ENCODE assay signal across 8 cellular contexts in genomic region chr4:52659016-52659721, GRCh38. TPM values are rescaled to one million over a fixed set of nuclear protein-coding genes. Genes with fewer than 3 reads are reported as not detected.
DNase-seq lines count a peak whose midpoint lies in the region; ATAC-seq, FAIRE-seq and TF ChIP-seq lines count a peak whose summit lies in the region.

A gene with protein sequence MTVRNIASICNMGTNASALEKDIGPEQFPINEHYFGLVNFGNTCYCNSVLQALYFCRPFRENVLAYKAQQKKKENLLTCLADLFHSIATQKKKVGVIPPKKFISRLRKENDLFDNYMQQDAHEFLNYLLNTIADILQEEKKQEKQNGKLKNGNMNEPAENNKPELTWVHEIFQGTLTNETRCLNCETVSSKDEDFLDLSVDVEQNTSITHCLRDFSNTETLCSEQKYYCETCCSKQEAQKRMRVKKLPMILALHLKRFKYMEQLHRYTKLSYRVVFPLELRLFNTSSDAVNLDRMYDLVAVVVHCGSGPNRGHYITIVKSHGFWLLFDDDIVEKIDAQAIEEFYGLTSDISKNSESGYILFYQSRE (minus strand): TSS chr4:52659301. CDS start chr4:52659150, 151 bp downstream.

- peak; percentile 93 for DNase-seq in GM13976 (ENCODE audit: low spot score)
- DNase-seq in NCI-H146 (lab: John Stamatoyannopoulos, UW) = peak; percentile 83
- DNase-seq in activated B cell treated with CpG ODN at 0.5 μM for 24 hours = peak; percentile 62
- DNase-seq in cerebellar cortex (ENCODE audit: low spot score) = peak; percentile 65
- peak; percentile 93 for DNase-seq in kidney
- peak; percentile 63 for DNase-seq in stimulated activated CD4-positive, alpha-beta T cell treated with anti-CD3 and anti-CD28 coated beads, Interleukin-12 subunit alpha, Interleukin-12 subunit beta, amount 100 ng/mL, for 4 hours

- CTCF ChIA-PET in activated B cell treated with CpG ODN at 0.5 μM for 24 hours (lab: Charles Lee) = no interaction called here

- H3K27me3 Mint-ChIP-seq in activated B cell treated with CpG ODN at 0.5 μM for 24 hours = no peaks in the 10 kb centered on the region

- H3K27ac ChIP-seq in 22Rv1 = peak within 1 kb of the TSS; percentile 77
- peak within 1 kb of the TSS; percentile 87 for H3K27ac ChIP-seq in kidney (ENCODE audit: low read depth in 2 of 2, low read length in 2 of 2)

- POLR2A ChIA-PET in activated B cell treated with CpG ODN at 0.5 μM for 24 hours (lab: Charles Lee) = interaction anchor here (0.7 to 6.7 kb wide), 4 partner anchors 42 to 152 kb away, joined by 4 to 69 read pairs (median 9); no protein-coding TSS in a partner anchor

- peak within 1 kb of the TSS; percentile 76 for H3K27ac Mint-ChIP-seq in activated B cell treated with CpG ODN at 0.5 μM for 24 hours

- no peaks in the 10 kb centered on the region for H3K36me3 ChIP-seq in kidney (ENCODE audit: control insufficient read depth in 1 of 2, insufficient read depth in 2 of 2, low read length in 2 of 2)

- peak within 1 kb of the TSS; percentile 71 to 72 for H3K4me3 ChIP-seq in kidney (ENCODE audit: low read length in 2 of 2)

- H3K36me3 Mint-ChIP-seq in activated B cell treated with CpG ODN at 0.5 μM for 24 hours (ENCODE audit: low read depth) = peaks cover 8% of the 10 kb centered on the region

- H3K4me3 Mint-ChIP-seq in activated B cell treated with CpG ODN at 0.5 μM for 24 hours = peak within 1 kb of the TSS; percentile 88

- no peaks in the 10 kb centered on the region for H3K9me3 Mint-ChIP-seq in activated B cell treated with CpG ODN at 0.5 μM for 24 hours

- ATAC-seq in HG02763 (IDR thresholded peaks at IDR 0.05; ENCODE audit: unreplicated experiment) = peak; percentile 85
- peak; percentile 87 for ATAC-seq in activated B cell treated with CpG ODN at 0.5 μM for 24 hours (ENCODE audit: low read depth)

- peaks cover 7 to 9% of the 10 kb centered on the region in 2 donors for H3K4me1 ChIP-seq in kidney (ENCODE audit: control insufficient read depth in 1 of 2, insufficient read depth in 1 of 2, low read depth in 1 of 2, low read length in 2 of 2)

- no peak for TF ChIP-seq CTCF in 22Rv1 (IDR thresholded peaks at IDR 0.05)
- no peak for TF ChIP-seq CTCF in GM13976 (IDR thresholded peaks at IDR 0.05; ENCODE audit: borderline replicate concordance, control extremely low read depth, extremely low read depth, insufficient read depth, missing control alignments)
- TF ChIP-seq CTCF in activated B cell treated with CpG ODN at 0.5 μM for 24 hours (IDR thresholded peaks at IDR 0.05) = no peak
- no peak for TF ChIP-seq CTCF in kidney (IDR thresholded peaks at IDR 0.05; ENCODE audit: borderline replicate concordance, extremely low read depth, insufficient read depth)

- peak within 1 kb of the TSS; percentile 52 to 73 for H3K9ac ChIP-seq in kidney (ENCODE audit: low read length in 2 of 2)

- no peaks in the 10 kb centered on the region for H3K9me3 ChIP-seq in kidney (ENCODE audit: control insufficient read depth in 1 of 2, low read length in 2 of 2)

- intact Hi-C loops in activated B cell treated with CpG ODN at 0.5 μM for 24 hours (cut with micrococcal nuclease) = loop anchor here (1.0 to 2.0 kb wide), 3 partner anchors 53 to 204 kb away; partner anchors contain the start of gene RASL11B
- intact Hi-C loops in kidney (cut with DNase I) = no loop called here

- H3K4me1 Mint-ChIP-seq in activated B cell treated with CpG ODN at 0.5 μM for 24 hours = peaks cover 19% of the 10 kb centered on the region

- FAIRE-seq in kidney (lab: Jason Lieb, UNC) = no peak

- in situ Hi-C loops in GM13976 (cut with MboI; ENCODE audit: low sequenced_read_pairs, unreplicated experiment) = loop anchor here (25.0 kb wide), 1 partner anchor 328 kb away; no protein-coding TSS in a partner anchor

RNA-seq across cellular contexts. Expression of the gene that starts here (rescaled TPM):
- total RNA-seq in activated B cell treated with CpG ODN at 0.5 μM for 24 hours (12.6 and 13.3 TPM in 2 replicates), kidney (16.9 TPM)
- 8.2 TPM for polyA plus RNA-seq in kidney (ENCODE audit: insufficient read depth, low read depth, low replicate concordance)

Comparison
In these comparisons a context has a peak if more than half of its experiments do, and no peak if none do; other contexts are left out.
1. Peak in every context shown above with its lines: DNase-seq, ATAC-seq, H3K4me3 ChIP-seq and H3K27ac ChIP-seq.